ENCODE assay signal across 2 cellular contexts in the genomic region with DNA sequence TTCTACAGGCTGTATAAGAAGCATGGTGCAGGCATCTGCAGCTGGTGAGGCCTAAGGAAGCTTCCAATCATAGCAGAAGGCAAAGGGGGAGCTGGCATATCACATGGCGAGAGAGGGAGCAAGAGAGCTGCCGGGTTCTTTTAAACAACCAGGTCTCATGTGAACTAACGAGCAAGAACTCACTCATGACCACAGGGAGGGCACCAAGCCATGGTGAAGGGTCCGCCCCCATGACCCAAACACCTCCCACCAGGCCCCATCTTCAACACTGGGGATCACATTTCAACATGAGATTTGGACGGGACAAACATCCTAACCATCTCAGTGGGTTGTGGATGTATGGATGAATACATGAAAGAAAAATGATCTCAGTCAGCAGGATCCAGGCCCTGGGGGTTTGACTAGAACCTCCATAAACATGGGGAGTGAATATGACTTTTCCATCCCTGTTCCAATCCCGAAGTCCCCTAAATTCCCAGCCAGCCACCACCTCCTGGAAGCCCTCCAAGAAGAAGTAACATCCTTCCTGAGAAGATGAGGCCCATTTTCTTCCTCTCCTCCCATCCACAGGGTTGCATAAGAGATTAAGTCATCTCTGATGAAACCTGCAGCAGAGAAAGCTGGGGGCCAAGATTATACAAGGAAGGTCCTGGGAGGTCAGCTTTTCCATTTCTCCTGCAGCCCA.
A peak's percentile ranks its signal among the peaks of the same experiment; 100 is the strongest.
TF ChIP-seq lines count a peak whose summit lies in the region.

No MANE protein-coding gene starts in this region.

TF ChIP-seq in K562, 482 proteins besides CTCF, POLR2A, EP300 and RAD21:
- TF ChIP-seq ZFP36 (IDR thresholded peaks at IDR 0.05; ENCODE audit: low read depth, low read length, partially characterized antibody) (peak; percentile 77), NFATC3 (IDR thresholded peaks at IDR 0.05) (no peak), RBM25 (IDR thresholded peaks at IDR 0.05; ENCODE audit: low read depth, low read length, severe bottlenecking) (peak; percentile 31), ELF1 (tag; IDR thresholded peaks at IDR 0.05) (no peak), ARHGAP35 (IDR thresholded peaks at IDR 0.05; ENCODE audit: partially characterized antibody) (no peak), ZNF274 (IDR thresholded peaks at IDR 0.05; ENCODE audit: borderline replicate concordance, low read depth, low read length) (no peak), ZC3H8 (IDR thresholded peaks at IDR 0.05) (no peak), CEBPG (CRISPR knock-in tag; IDR thresholded peaks at IDR 0.05) (no peak), CEBPG (tag; conservative IDR thresholded peaks at IDR 0.05 in 1 of 2, IDR thresholded peaks at IDR 0.05 in 1 of 2) (peak in 1 of 2 experiments; percentile 65; a peak in 1 of 4 replicates), SP2 (IDR thresholded peaks at IDR 0.05; ENCODE audit: extremely low read depth, low read depth, low read length, poor library complexity, severe bottlenecking) (no peak)

TF ChIP-seq in HEK293T, 16 proteins besides CTCF, POLR2A, EP300 and RAD21:
- no peak for TF ChIP-seq CTBP1 (IDR thresholded peaks at IDR 0.05; ENCODE audit: borderline replicate concordance)
- TF ChIP-seq ZNF384 (IDR thresholded peaks at IDR 0.05) = no peak
- TF ChIP-seq L3MBTL2 (conservative IDR thresholded peaks at IDR 0.05) = no peak
- no peak for TF ChIP-seq SUZ12 (IDR thresholded peaks at IDR 0.05)
- TF ChIP-seq TARDBP (IDR thresholded peaks at IDR 0.05) = no peak
- TF ChIP-seq FOXA1 (IDR thresholded peaks at IDR 0.05) = no peak
- TF ChIP-seq LEF1 (IDR thresholded peaks at IDR 0.05; ENCODE audit: borderline replicate concordance) = no peak
- TF ChIP-seq HDGF (IDR thresholded peaks at IDR 0.05; ENCODE audit: borderline replicate concordance) = no peak
- TF ChIP-seq ARNT (IDR thresholded peaks at IDR 0.05) = no peak
